Comparison of ENCODE assay signal across 15 cellular contexts in the genomic region with DNA sequence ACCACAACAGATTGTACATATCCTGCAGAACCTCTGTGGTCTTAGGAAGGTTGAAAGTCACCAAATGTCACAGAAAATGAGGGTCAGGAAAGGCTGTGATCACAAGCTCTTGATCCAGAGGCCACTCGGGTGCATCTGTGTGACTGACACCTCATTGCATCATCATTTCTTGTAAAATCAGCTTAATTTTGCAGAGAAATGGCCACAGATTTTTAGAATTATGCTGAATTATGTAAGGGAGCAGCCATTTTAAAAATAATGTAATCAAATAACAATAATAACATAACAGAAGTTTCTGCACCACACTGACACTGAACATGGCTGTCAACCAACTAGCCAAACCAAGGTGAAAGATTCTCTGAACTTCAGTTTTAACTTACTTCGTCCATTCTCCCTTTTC. TPM values are rescaled to one million over a fixed set of nuclear protein-coding genes. Genes with fewer than 3 reads are reported as not detected.
A peak's percentile ranks its signal among the peaks of the same experiment; 100 is the strongest.
DNase-seq lines count a peak whose midpoint lies in the region; ATAC-seq and TF ChIP-seq lines count a peak whose summit lies in the region.
"Had no signal": no experiment of that assay in that cellular context is flagged by ENCODE, and none has a peak within 500 bp of the region (broad histone marks: within the 10 kb centered on the region; RNA-seq: fewer than 3 reads in every experiment).

No MANE protein-coding gene starts in this region.

- ATAC-seq in GM18909 (IDR thresholded peaks at IDR 0.05; ENCODE audit: poor library complexity, unreplicated experiment) (no peak), left lung (no peak)
- ATAC-seq: body of pancreas had no signal

- H3K9me3 Mint-ChIP-seq in activated CD4-positive, alpha-beta T cell treated with anti-CD3 and anti-CD28 coated beads, Interleukin-2, amount 10 ng/mL, durations not matched to agents 24 days and 14 days, result peaks cover 6% of the 10 kb centered on the region

- H3K9me3 ChIP-seq in Loucy (ENCODE audit: insufficient read depth, low read depth, low read length) (no peaks in the 10 kb centered on the region), mammary epithelial cell (replicated peaks; ENCODE audit: insufficient read depth, low read length) (no peaks in the 10 kb centered on the region), parathyroid adenoma (ENCODE audit: control insufficient read depth, low read length) (no peaks in the 10 kb centered on the region), left lung (no peaks in the 10 kb centered on the region)
- H3K9me3 ChIP-seq: body of pancreas, esophagus squamous epithelium, SJSA1, stomach had no signal

- H3K36me3 Mint-ChIP-seq in activated CD4-positive, alpha-beta T cell treated with anti-CD3 and anti-CD28 coated beads, Interleukin-2, amount 10 ng/mL, durations not matched to agents 24 days and 14 days (ENCODE audit: low read depth), result peaks cover 37% of the 10 kb centered on the region

- peaks cover 37% of the 10 kb centered on the region for H3K4me1 ChIP-seq in Loucy (ENCODE audit: insufficient read depth, low read length, poor library complexity, severe bottlenecking)
- peaks cover 54% of the 10 kb centered on the region for H3K4me1 ChIP-seq in mammary epithelial cell (ENCODE audit: insufficient read depth, low read length)
- H3K4me1 ChIP-seq in parathyroid adenoma, result no peaks in the 10 kb centered on the region
- H3K4me1 ChIP-seq in left lung, result peaks cover 9 to 37% of the 10 kb centered on the region in 2 donors

- no peaks in the 10 kb centered on the region for H3K36me3 ChIP-seq in Loucy (ENCODE audit: insufficient read depth, low read length)
- peaks cover 31% of the 10 kb centered on the region for H3K36me3 ChIP-seq in mammary epithelial cell (ENCODE audit: insufficient read depth, low read length)
- no peaks in the 10 kb centered on the region for H3K36me3 ChIP-seq in parathyroid adenoma (ENCODE audit: control insufficient read depth, insufficient read depth, low read length)
- H3K36me3 ChIP-seq in left lung, result peaks cover 0 to 5% of the 10 kb centered on the region in 2 donors

- H3F3A ChIP-seq in Loucy (ENCODE audit: low read depth), result 0 out of 2 replicates have a peak, but pooled peaks cover 4% of the 10 kb centered on the region

- no peak overlapping the region for H3K9ac ChIP-seq in Loucy (ENCODE audit: low read depth, low read length, poor library complexity, severe bottlenecking)
- no peak overlapping the region for H3K9ac ChIP-seq in mammary epithelial cell (ENCODE audit: insufficient read depth, low read length)
- no peak overlapping the region for H3K9ac ChIP-seq in parathyroid adenoma

- in situ Hi-C loops in mammary epithelial cell (cut with MboI; ENCODE audit: low sequenced_read_pairs in 2 of 2), result no loop called here

- H3K4me1 Mint-ChIP-seq in activated CD4-positive, alpha-beta T cell treated with anti-CD3 and anti-CD28 coated beads, Interleukin-2, amount 10 ng/mL, durations not matched to agents 24 days and 14 days, result peaks cover 55% of the 10 kb centered on the region

- no peaks in the 10 kb centered on the region for H3K9me2 ChIP-seq in Loucy (replicated peaks; ENCODE audit: low read depth, low read length)

- peak overlapping the region; percentile 23 for H3K27ac ChIP-seq in mammary epithelial cell (ENCODE audit: insufficient read depth, low read depth, low read length)
- H3K27ac ChIP-seq in parathyroid adenoma, result peak overlapping the region; percentile 22
- no peak overlapping the region for H3K27ac ChIP-seq in left lung
- H3K27ac ChIP-seq: SJSA1 had no signal

- dilution Hi-C loops in mammary epithelial cell (cut with HindIII; ENCODE audit: low sequenced_read_pairs), result no loop called here

- DNase-seq in activated CD4-positive, alpha-beta T cell treated with anti-CD3 and anti-CD28 coated beads, Interleukin-2, amount 10 ng/mL, durations not matched to agents 24 days and 14 days, result no peak
- no peak for DNase-seq in activated CD4-positive, alpha-beta T cell treated with anti-CD3 and anti-CD28 coated beads for 1 hour
- DNase-seq in mammary epithelial cell, result no peak
- no peak for DNase-seq in SHP77 (lab: John Stamatoyannopoulos, UW)
- no peak for DNase-seq in left lung
- DNase-seq: activated CD4-positive, alpha-beta T cell treated with anti-CD3 and anti-CD28 coated beads, Interleukin-2, amount 50 U/mL, for 48 hours; body of pancreas; esophagus squamous epithelium; stomach had no signal

- H2AFZ ChIP-seq in Loucy (ENCODE audit: low read length), result no peak overlapping the region
- H2AFZ ChIP-seq in mammary epithelial cell (ENCODE audit: low read depth, low read length), result no peak overlapping the region
- H2AFZ ChIP-seq in parathyroid adenoma, result no peak overlapping the region

- CTCF ChIA-PET in mammary epithelial cell (lab: Charles Lee; ENCODE audit: low non-redundant PET), result interaction anchor here (0.5 to 0.6 kb wide), 2 partner anchors 37 to 50 kb away, joined by 3 read pairs; no protein-coding TSS in a partner anchor

- TF ChIP-seq CTCF in Loucy (conservative IDR thresholded peaks at IDR 0.05; ENCODE audit: low read length), result no peak
- no peak for TF ChIP-seq CTCF in mammary epithelial cell (conservative IDR thresholded peaks at IDR 0.05 in 1 of 2, IDR thresholded peaks at IDR 0.05 in 1 of 2; ENCODE audit: extremely low read depth in 1 of 2, insufficient read depth in 1 of 2, low read depth in 1 of 2, low read length in 2 of 2)
- TF ChIP-seq CTCF in parathyroid adenoma (IDR thresholded peaks at IDR 0.05), result no peak
- no peak for TF ChIP-seq CTCF in left lung (IDR thresholded peaks at IDR 0.05)

- H3K27me3 ChIP-seq in Loucy (ENCODE audit: insufficient read depth, low read length, poor library complexity, severe bottlenecking), result no peaks in the 10 kb centered on the region
- no peaks in the 10 kb centered on the region for H3K27me3 ChIP-seq in mammary epithelial cell (ENCODE audit: insufficient read depth, low read length)
- no peaks in the 10 kb centered on the region for H3K27me3 ChIP-seq in parathyroid adenoma (ENCODE audit: control insufficient read depth, insufficient read depth, low read length)
- H3K27me3 ChIP-seq in left lung, result no peaks in the 10 kb centered on the region
- H3K27me3 ChIP-seq: body of pancreas, esophagus squamous epithelium, SJSA1, stomach had no signal

- H4K20me1 ChIP-seq in Loucy (ENCODE audit: insufficient read depth, low read length, poor library complexity, severe bottlenecking) (peaks cover 7% of the 10 kb centered on the region), mammary epithelial cell (ENCODE audit: insufficient read depth, low read length) (peaks cover 38% of the 10 kb centered on the region)

- H3K4me3 Mint-ChIP-seq in activated CD4-positive, alpha-beta T cell treated with anti-CD3 and anti-CD28 coated beads, Interleukin-2, amount 10 ng/mL, durations not matched to agents 24 days and 14 days, result peak overlapping the region; percentile 11

- no peak overlapping the region for H3K27ac Mint-ChIP-seq in activated CD4-positive, alpha-beta T cell treated with anti-CD3 and anti-CD28 coated beads, Interleukin-2, amount 10 ng/mL, durations not matched to agents 24 days and 14 days

- peaks cover 50% of the 10 kb centered on the region for H3K79me2 ChIP-seq in Loucy (ENCODE audit: insufficient read depth, low read length)
- H3K79me2 ChIP-seq in mammary epithelial cell (ENCODE audit: insufficient read depth, low read length), result peaks cover 79% of the 10 kb centered on the region
- H3K79me2 ChIP-seq in parathyroid adenoma, result no peaks in the 10 kb centered on the region

- WGBS in mammary epithelial cell (ENCODE audit: low coverage, missing lambda C conversion rate), result 41% methylated on average over 2 of the region's 2 CpGs

- peak overlapping the region; percentile 77 for H3K4me2 ChIP-seq in Loucy (ENCODE audit: low read depth, low read length, poor library complexity, severe bottlenecking)
- peak overlapping the region; percentile 82 for H3K4me2 ChIP-seq in mammary epithelial cell (ENCODE audit: insufficient read depth, low read depth, low read length)
- no peak overlapping the region for H3K4me2 ChIP-seq in parathyroid adenoma (ENCODE audit: low read length)

- H3K4me3 ChIP-seq in Loucy (ENCODE audit: low read length, poor library complexity, severe bottlenecking), result peak overlapping the region; percentile 16
- H3K4me3 ChIP-seq in mammary epithelial cell (replicated peaks in 1 of 3; ENCODE audit: insufficient read depth in 1 of 3, low read depth in 2 of 3, low read length in 3 of 3), result peak overlapping the region; percentile 31 to 81 (median 80)
- H3K4me3 ChIP-seq in parathyroid adenoma (ENCODE audit: low read depth, low read length), result no peak overlapping the region
- no peak overlapping the region for H3K4me3 ChIP-seq in left lung
- H3K4me3 ChIP-seq: body of pancreas, esophagus squamous epithelium, SJSA1, stomach had no signal

- intact Hi-C loops in activated CD4-positive, alpha-beta T cell treated with anti-CD3 and anti-CD28 coated beads, Interleukin-2, amount 10 ng/mL, durations not matched to agents 24 days and 14 days (cut with micrococcal nuclease), result no loop called here
- intact Hi-C loops in mammary epithelial cell (cut with micrococcal nuclease), result no loop called here
- intact Hi-C loops in left lung (cut with DNase I), result no loop called here

- BruUV-seq in mammary epithelial cell (replicated peaks; lab: Mats Ljungman, UMichigan), result no TSS peak

- no peaks in the 10 kb centered on the region for H3K27me3 Mint-ChIP-seq in activated CD4-positive, alpha-beta T cell treated with anti-CD3 and anti-CD28 coated beads, Interleukin-2, amount 10 ng/mL, durations not matched to agents 24 days and 14 days

RNA-seq across cellular contexts. Expression of a gene that starts 3.0 kb away (rescaled TPM):
- total RNA-seq in activated CD4-positive, alpha-beta T cell treated with anti-CD3 and anti-CD28 coated beads, Interleukin-2, amount 10 ng/mL, durations not matched to agents 24 days and 14 days, result 38.9 and 44.3 TPM in 2 replicates
- total RNA-seq in mammary epithelial cell, result 100 to 1,000 TPM; 676 to 841 TPM
- 1,147 TPM for polyA plus RNA-seq in mammary epithelial cell
- polyA minus RNA-seq in mammary epithelial cell, result 442 TPM
- 10 to 100 TPM; 69.8 to 91.8 TPM for total RNA-seq in left lung

RNA-seq across cellular contexts. Expression of a gene that starts 32.5 kb away (rescaled TPM):
- total RNA-seq in activated CD4-positive, alpha-beta T cell treated with anti-CD3 and anti-CD28 coated beads, Interleukin-2, amount 10 ng/mL, durations not matched to agents 24 days and 14 days, result not detected in 2 replicates
- not detected for total RNA-seq in mammary epithelial cell
- polyA plus RNA-seq in mammary epithelial cell, result not detected
- not detected for polyA minus RNA-seq in mammary epithelial cell
- total RNA-seq in left lung, result not detected
- total RNA-seq: body of pancreas, esophagus squamous epithelium, NCI-H460, SJSA1 had no signal
- polyA plus RNA-seq: neural cell had no signal

Comparison
In these comparisons a context has a peak if more than half of its experiments do, and no peak if none do; other contexts are left out.
1. H3K4me3 ChIP-seq: peak in Loucy (single experiment) and mammary epithelial cell (3 of 3); none in parathyroid adenoma (single experiment) and left lung (0 of 2).
2. H3K27ac ChIP-seq: peak in mammary epithelial cell (single experiment) and parathyroid adenoma (single experiment); none in left lung (0 of 2).
3. RNA of a gene that starts 3.0 kb away (total RNA-seq): 676 to 841 TPM in mammary epithelial cell; 69.8 to 91.8 TPM in left lung and 38.9 to 44.3 TPM in activated CD4-positive, alpha-beta T cell treated with anti-CD3 and anti-CD28 coated beads, Interleukin-2, amount 10 ng/mL, durations not matched to agents 24 days and 14 days; every median in the first group is over 4 times any median in the second.